In genomic region chr7:88758355-88759215, GRCh38 we compare ENCODE assay signal across 8 cellular contexts. TPM values are rescaled to one million over a fixed set of nuclear protein-coding genes. Genes with fewer than 3 reads are reported as not detected.
A peak's percentile ranks its signal among the peaks of the same experiment; 100 is the strongest.
DNase-seq lines count a peak whose midpoint lies in the region; ATAC-seq and TF ChIP-seq lines count a peak whose summit lies in the region.

No MANE protein-coding gene starts in this region.

- H2BK12ac ChIP-seq in H9 (ENCODE audit: insufficient read length, low read depth, low read length) = no peak overlapping the region

- DNase-seq in AG08395 (ENCODE audit: low spot score) = peak; percentile 25
- DNase-seq in H9 = peak; percentile 65
- DNase-seq in body of pancreas = peak; percentile 47 to 77 (median 68)
- peak in 1 of 2 donors; percentile 59 for DNase-seq in left lung
- no peak for DNase-seq in ureter (ENCODE audit: low spot score)
- no peak for DNase-seq in hippocampal formation (lab: John Stamatoyannopoulos, UW)
- DNase-seq in stimulated activated CD4-positive, alpha-beta T cell treated with anti-CD3 and anti-CD28 coated beads, Interleukin-4, amount 100 ng/mL, for 1 hour = no peak

- peak overlapping the region; percentile 86 for H3K4me2 ChIP-seq in H9 (ENCODE audit: insufficient read depth, insufficient read length, low read length)

- H3K4me3 ChIP-seq in body of pancreas = peak overlapping the region; percentile 28 to 41
- peak overlapping the region in 1 of 2 donors; percentile 8 for H3K4me3 ChIP-seq in left lung
- peak overlapping the region; percentile 40 for H3K4me3 ChIP-seq in urinary bladder (ENCODE audit: low read depth, low read length)

- TF ChIP-seq CTCF in H9 (conservative IDR thresholded peaks at IDR 0.05) (no peak), body of pancreas (IDR thresholded peaks at IDR 0.05) (peak in 2 of 7 experiments; percentile 6 to 25), left lung (IDR thresholded peaks at IDR 0.05) (no peak)

- peaks cover 64% of the 10 kb centered on the region for H3K27me3 Mint-ChIP-seq in H9 (ENCODE audit: low read depth)

- no peaks in the 10 kb centered on the region for H3K36me3 ChIP-seq in body of pancreas (replicated peaks in 1 of 2; ENCODE audit: insufficient read depth in 1 of 2, low read depth in 2 of 2)
- H3K36me3 ChIP-seq in left lung = no peaks in the 10 kb centered on the region
- H3K36me3 ChIP-seq in urinary bladder (ENCODE audit: insufficient read depth) = no peaks in the 10 kb centered on the region

- no peaks in the 10 kb centered on the region for H3K36me3 Mint-ChIP-seq in H9 (ENCODE audit: insufficient read depth in 1 of 3, low read depth in 3 of 3)

- WGBS in H9 (ENCODE audit: extremely low coverage, insufficient read length, low lambda C conversion rate) = no CpG with 5 or more reads among the region's 33 CpGs
- 2 to 3% methylated on average over 32 to 33 of the region's 33 CpGs for WGBS in body of pancreas, 2 donors
- 5% methylated on average over 33 of the region's 33 CpGs for WGBS in urinary bladder

- no peak overlapping the region for H3K56ac ChIP-seq in H9 (ENCODE audit: insufficient read length, low read depth, low read length)

- no peak overlapping the region for H2BK15ac ChIP-seq in H9 (ENCODE audit: low read depth, low read length)

- no peak overlapping the region for H2BK20ac ChIP-seq in H9 (ENCODE audit: low read depth, low read length, poor library complexity, severe bottlenecking)

- H2BK120ac ChIP-seq in H9 (ENCODE audit: low read depth, low read length, poor library complexity, severe bottlenecking) = no peak overlapping the region

- H3K79me1 ChIP-seq in H9 (ENCODE audit: insufficient read depth, low read depth, low read length, poor library complexity, severe bottlenecking) = no peaks in the 10 kb centered on the region

- TF ChIP-seq POLR2A in body of pancreas (IDR thresholded peaks at IDR 0.05) = peak in 2 of 3 donors; percentile 11 to 26

- H4K20me1 ChIP-seq in H9 (ENCODE audit: control insufficient read depth, insufficient read depth, insufficient read length) = no peaks in the 10 kb centered on the region

- no peak overlapping the region for H3K27ac Mint-ChIP-seq in H9

- H3K27ac ChIP-seq in H9 (ENCODE audit: insufficient read length, low read depth, low read length) = no peak overlapping the region
- H3K27ac ChIP-seq in body of pancreas = peak overlapping the region in 3 of 4 donors; percentile 60 to 70 (median 68)
- no peak overlapping the region for H3K27ac ChIP-seq in left lung
- no peak overlapping the region for H3K27ac ChIP-seq in urinary bladder (ENCODE audit: low read depth)

- ATAC-seq in body of pancreas (peak; percentile 69), left lung (peak; percentile 75)

- no peak overlapping the region for H2AFZ ChIP-seq in H9 (ENCODE audit: low read length)

- H3K27me3 ChIP-seq in H9 (ENCODE audit: insufficient read depth, low read length) (peaks cover 6% of the 10 kb centered on the region; the same call in 1 of the 2 replicates), body of pancreas (peaks cover 0 to 10% of the 10 kb centered on the region in 2 donors), left lung (peaks cover 49 to 72% of the 10 kb centered on the region in 2 donors)

- H3K18ac ChIP-seq in H9 (ENCODE audit: insufficient read length, low read depth, low read length) = no peak overlapping the region

- no peak overlapping the region for H4K8ac ChIP-seq in H9 (replicated peaks; ENCODE audit: insufficient read length, low read depth, low read length)

- H2BK5ac ChIP-seq in H9 (ENCODE audit: insufficient read length, low read length) = no peak overlapping the region

- H3K23ac ChIP-seq in H9 (ENCODE audit: insufficient read length, low read depth, low read length) = no peak overlapping the region

- H4K91ac ChIP-seq in H9 (ENCODE audit: insufficient read length, low read depth, low read length) = no peak overlapping the region

- H3K9me3 ChIP-seq in H9 (ENCODE audit: control insufficient read depth, low read depth, low read length) (no peaks in the 10 kb centered on the region), body of pancreas (no peaks in the 10 kb centered on the region), left lung (no peaks in the 10 kb centered on the region)

- intact Hi-C loops in body of pancreas (cut with DNase I) = no loop called here
- intact Hi-C loops in left lung (cut with DNase I) = no loop called here

- peaks cover 8 to 10% of the 10 kb centered on the region in 2 experiments for H3K4me1 Mint-ChIP-seq in H9

- no peaks in the 10 kb centered on the region for H3K9me3 Mint-ChIP-seq in H9

- peak overlapping the region; percentile 62 to 84 for H3K4me3 Mint-ChIP-seq in H9

- peaks cover 9% of the 10 kb centered on the region for H3K23me2 ChIP-seq in H9 (ENCODE audit: insufficient read length, low read depth, low read length, poor library complexity, severe bottlenecking)

- no peak overlapping the region for H4K5ac ChIP-seq in H9 (ENCODE audit: insufficient read length, low read depth, low read length)

- H3K4me1 ChIP-seq in H9 (ENCODE audit: insufficient read depth, low read length) (no peaks in the 10 kb centered on the region), body of pancreas (peaks cover 17% of the 10 kb centered on the region), left lung (peaks cover 0 to 13% of the 10 kb centered on the region in 2 donors), urinary bladder (ENCODE audit: insufficient read depth) (peaks cover 3% of the 10 kb centered on the region)

- H3K14ac ChIP-seq in H9 (ENCODE audit: insufficient read depth, low read length) = no peak overlapping the region

- no peak overlapping the region for H3T11ph ChIP-seq in H9 (ENCODE audit: low read length)

- no peak overlapping the region for H3K9ac ChIP-seq in H9 (ENCODE audit: extremely low read depth, insufficient read length, low read length)

- H2AK5ac ChIP-seq in H9 (ENCODE audit: insufficient read length, low read length) = no peak overlapping the region

- no peak overlapping the region for H3K4ac ChIP-seq in H9 (ENCODE audit: low read depth, low read length)

- no peaks in the 10 kb centered on the region for H3K79me2 ChIP-seq in H9 (ENCODE audit: insufficient read depth, low read length)

RNA-seq across cellular contexts. Expression of gene ZNF804B, which starts 0.9 kb away (rescaled TPM):
- total RNA-seq in H9 (2021) = not detected in 2 replicates
- total RNA-seq in body of pancreas = 1 to 10 TPM in 1 of 2 donors, under 1 TPM in 1; under 0.01 to 4.9 TPM
- total RNA-seq in left lung = not detected
- 1.2 TPM for total RNA-seq in urinary bladder
- polyA plus RNA-seq in urinary bladder = not detected
- not detected for total RNA-seq in ureter

RNA-seq across cellular contexts. Expression of gene TEX47, which starts 37.0 kb away (rescaled TPM):
- total RNA-seq in H9 (2021) = not detected in 2 replicates
- total RNA-seq in body of pancreas = not detected
- total RNA-seq in left lung = not detected
- total RNA-seq in urinary bladder = not detected
- polyA plus RNA-seq in urinary bladder = not detected
- not detected for total RNA-seq in ureter

Comparison
In these comparisons a context has a peak if more than half of its experiments do, and no peak if none do; other contexts are left out.
1. DNase-seq: peak in AG08395 (single experiment), H9 (single experiment) and body of pancreas (4 of 4); none in ureter (single experiment), hippocampal formation (0 of 2) and stimulated activated CD4-positive, alpha-beta T cell treated with anti-CD3 and anti-CD28 coated beads, Interleukin-4, amount 100 ng/mL, for 1 hour (single experiment).
2. H3K27ac ChIP-seq: peak in body of pancreas (3 of 4); none in H9 (single experiment), left lung (0 of 2) and urinary bladder (single experiment).